ENCODE assay signal across 19 cellular contexts in genomic region chr20:4604580-4604979, GRCh38.
"Had no signal": no experiment of that assay in that cellular context is flagged by ENCODE, and none has a peak within 500 bp of the region (broad histone marks: within the 10 kb centered on the region; RNA-seq: fewer than 3 reads in every experiment).

No MANE protein-coding gene starts in this region.

- ATAC-seq: activated CD4-positive, CD25-positive, alpha-beta regulatory T cell treated with anti-CD3 and anti-CD28 coated beads, Interleukin-2, amount 50 U/mL, for 24 hours; effector memory CD8-positive, alpha-beta T cell; gastrocnemius medialis; heart left ventricle had no signal

- H3K27ac ChIP-seq: epithelial cell of prostate, gastrocnemius medialis, neural progenitor cell, ovary, tibial artery had no signal

- H3K4me3 ChIP-seq: gastrocnemius medialis, heart left ventricle, lung, neural progenitor cell, ovary, tibial artery, vagina had no signal

- H3K9ac ChIP-seq: neural progenitor cell had no signal

- H3K4me1 ChIP-seq: neural progenitor cell had no signal

- H3K27me3 ChIP-seq: neural progenitor cell, ovary, vagina had no signal

- H3K4me2 ChIP-seq: neural progenitor cell had no signal

- H3K9me3 ChIP-seq: gastrocnemius medialis, heart left ventricle, ovary, tibial artery, vagina had no signal

- DNase-seq: activated CD4-positive, alpha-beta T cell treated with anti-CD3 and anti-CD28 coated beads, Interleukin-2, amount 50 U/mL, for 1 hour; activated CD8-positive, alpha-beta memory T cell treated with anti-CD3 and anti-CD28 coated beads for 24 hours; activated naive CD8-positive, alpha-beta T cell treated with anti-CD3 and anti-CD28 coated beads, Interleukin-2, amount 10 ng/mL, durations not matched to agents 7 days and 5 days; anterior cingulate cortex; effector memory CD8-positive, alpha-beta T cell; gastrocnemius medialis; heart left ventricle; left cardiac atrium; naive B cell; ovary; retina; stimulated activated CD4-positive, alpha-beta T cell treated with anti-CD3 and anti-CD28 coated beads, Interleukin-4, amount 100 ng/mL, for 24 hours; stimulated activated CD8-positive, alpha-beta memory T cell treated with anti-CD3 and anti-CD28 coated beads, Interleukin-4, amount 100 ng/mL, for 48 hours; tibial artery had no signal

- H3K36me3 ChIP-seq: gastrocnemius medialis, heart left ventricle, neural progenitor cell, ovary, tibial artery, vagina had no signal

- H2AFZ ChIP-seq: neural progenitor cell had no signal
